24 cellular contexts compared by ENCODE assay signal in genomic region chr7:121913947-121914346, GRCh38. TPM values are rescaled to one million over a fixed set of nuclear protein-coding genes. Genes with fewer than 3 reads are reported as not detected.
DNase-seq lines count a peak whose midpoint lies in the region; ATAC-seq, FAIRE-seq and TF ChIP-seq lines count a peak whose summit lies in the region.
"Had no signal": no experiment of that assay in that cellular context is flagged by ENCODE, and none has a peak within 500 bp of the region (broad histone marks: within the 10 kb centered on the region; RNA-seq: fewer than 3 reads in every experiment).

No MANE protein-coding gene starts in this region.

- no peak overlapping the region for H2BK120ac ChIP-seq in H1 (replicated peaks; ENCODE audit: low read depth, low read length)

- no peak overlapping the region; the same call in 1 of the 2 replicates for H3K18ac ChIP-seq in H1 (ENCODE audit: extremely low read depth, low read length)

- H3K4me1 ChIP-seq in HUES6 (ENCODE audit: control insufficient read depth, insufficient read depth, low read length), result peaks cover 17% of the 10 kb centered on the region
- H3K4me1 ChIP-seq in H1 (replicated peaks in 1 of 4; ENCODE audit: control insufficient read depth in 3 of 4, insufficient read depth in 4 of 4, low read length in 3 of 4), result peaks cover 0 to 9% (median 5%) of the 10 kb centered on the region in 4 experiments; a peak in 3 of 7 replicates

- peak; percentile 54 for ATAC-seq in GM21526 (IDR thresholded peaks at IDR 0.05; ENCODE audit: low FRiP score, unreplicated experiment)
- ATAC-seq in natural killer cell, result no peak
- no peak for ATAC-seq in GM18861 (IDR thresholded peaks at IDR 0.05; ENCODE audit: unreplicated experiment)
- ATAC-seq: CD8-positive, alpha-beta T cell; K562 had no signal

- H2BK15ac ChIP-seq in H1 (ENCODE audit: low read length), result no peak overlapping the region

- H3K14ac ChIP-seq in H1 (ENCODE audit: insufficient read length), result no peak overlapping the region

- H2BK20ac ChIP-seq in H1 (ENCODE audit: low read length), result no peak overlapping the region

- H4K91ac ChIP-seq in H1 (replicated peaks; ENCODE audit: insufficient read length, low read length), result no peak overlapping the region

- H3K23ac ChIP-seq in H1 (ENCODE audit: insufficient read length), result no peak overlapping the region

- no peak for TF ChIP-seq POLR2A in H1 (IDR thresholded peaks at IDR 0.05; ENCODE audit: control extremely low read depth in 1 of 2, low read depth in 2 of 2, low read length in 2 of 2)

- no peak for TF ChIP-seq RAD21 in H1 (IDR thresholded peaks at IDR 0.05 in 1 of 2, conservative IDR thresholded peaks at IDR 0.05 in 1 of 2; ENCODE audit: low read depth in 2 of 2, low read length in 2 of 2)

- no peak overlapping the region for H3K4ac ChIP-seq in H1 (replicated peaks; ENCODE audit: insufficient read length, low read depth, low read length)

- H3K36me3 Mint-ChIP-seq in natural killer cell, result no peaks in the 10 kb centered on the region
- H3K36me3 Mint-ChIP-seq: CD8-positive, alpha-beta T cell had no signal

- H4K8ac ChIP-seq in H1 (ENCODE audit: extremely low read depth, insufficient read depth, low read length), result no peak overlapping the region

- WGBS in H1 (ENCODE audit: extremely low coverage in 1 of 2, insufficient coverage in 1 of 2, insufficient read length in 1 of 2, insufficient replicate concordance in 2 of 2, low coverage in 1 of 2, low lambda C conversion rate in 2 of 2, missing lambda C conversion rate in 1 of 2), 2 experiments, result 86% methylated on average over 3 of the region's 3 CpGs; no CpG with 5 or more reads in 1 of the 2 experiments

- H3K27ac Mint-ChIP-seq in natural killer cell, result no peak overlapping the region
- H3K27ac Mint-ChIP-seq: CD8-positive, alpha-beta T cell had no signal

- peaks cover 4 to 11% of the 10 kb centered on the region in 2 donors for H3K9me3 Mint-ChIP-seq in natural killer cell

- no peak for TF ChIP-seq EP300 in H1 (IDR thresholded peaks at IDR 0.05; ENCODE audit: borderline replicate concordance in 1 of 2, low read depth in 2 of 2, low read length in 2 of 2)

- H3K27me3 ChIP-seq in HUES6 (ENCODE audit: control insufficient read depth, insufficient read depth, low read length) (no peaks in the 10 kb centered on the region), H1 (replicated peaks in 1 of 4; ENCODE audit: control insufficient read depth in 3 of 4, extremely low read depth in 1 of 4, insufficient read depth in 3 of 4, low read length in 3 of 4) (no peaks in the 10 kb centered on the region)

- no peak overlapping the region for H2AFZ ChIP-seq in H1 (ENCODE audit: low read length)

- FAIRE-seq in H1 (lab: Jason Lieb, UNC), result no peak
- FAIRE-seq: D721Med, GM18507, H54, HTR-8/SVneo, K562 had no signal

- CTCF ChIA-PET in H1 (lab: Charles Lee; ENCODE audit: partially characterized antibody), result interaction anchor here (0.7 to 1.3 kb wide), 4 partner anchors 18 to 132 kb away, joined by 3 to 4 read pairs (median 3); no protein-coding TSS in a partner anchor

- no peaks in the 10 kb centered on the region for H4K20me1 ChIP-seq in H1 (replicated peaks in 1 of 2; ENCODE audit: control insufficient read depth in 1 of 2, insufficient read depth in 2 of 2, low read length in 2 of 2)

- no peaks in the 10 kb centered on the region for H3K27me3 Mint-ChIP-seq in natural killer cell (ENCODE audit: low read depth in 2 of 2)

- H4K5ac ChIP-seq in H1 (ENCODE audit: insufficient read length, low read depth, low read length), result peak overlapping the region; percentile 29

- H2BK5ac ChIP-seq in H1 (ENCODE audit: low read depth, low read length), result no peak overlapping the region

- H3K4me2 ChIP-seq in H1 (ENCODE audit: insufficient read depth in 1 of 2, low read depth in 2 of 2, low read length in 2 of 2), result no peak overlapping the region; a peak in 1 of 4 replicates

- no peaks in the 10 kb centered on the region for H3K36me3 ChIP-seq in HUES6 (ENCODE audit: control insufficient read depth, insufficient read depth, low read length)
- no peaks in the 10 kb centered on the region for H3K36me3 ChIP-seq in H1 (ENCODE audit: control insufficient read depth in 2 of 4, insufficient read depth in 4 of 4, low read length in 3 of 4)

- POLR2A ChIA-PET in H1 (lab: Charles Lee; ENCODE audit: partially characterized antibody), result interaction anchor here (0.7 to 3.0 kb wide), 4 partner anchors 11 to 54 kb away, joined by 3 to 19 read pairs (median 4); no protein-coding TSS in a partner anchor

- H3K79me2 ChIP-seq in H1 (ENCODE audit: control insufficient read depth in 1 of 2, insufficient read depth in 2 of 2, low read length in 2 of 2), result peaks cover 0 to 86% of the 10 kb centered on the region in 2 experiments; a peak in 2 of 4 replicates

- intact Hi-C loops in natural killer cell (cut with micrococcal nuclease), result no loop called here

- H3K4me3 ChIP-seq in GM12865 (ENCODE audit: low read depth, low read length), result no peak overlapping the region
- no peak overlapping the region for H3K4me3 ChIP-seq in HUES6 (ENCODE audit: low read depth, low read length)
- H3K4me3 ChIP-seq in H1 (ENCODE audit: extremely low read depth in 1 of 4, insufficient read depth in 2 of 4, low read depth in 3 of 4, low read length in 4 of 4), result no peak overlapping the region
- H3K4me3 ChIP-seq: K562 had no signal

- H3K27ac ChIP-seq in HUES6 (ENCODE audit: low read depth, low read length) (peak overlapping the region; percentile 46), H1 (ENCODE audit: low read depth, low read length) (no peak overlapping the region)
- H3K27ac ChIP-seq: HL-60 had no signal

- no peak overlapping the region for H3K56ac ChIP-seq in H1 (replicated peaks; ENCODE audit: insufficient read length, low read depth, low read length)

- H3K79me1 ChIP-seq in H1 (ENCODE audit: low read depth, low read length), result no peaks in the 10 kb centered on the region

- DNase-seq in GM12865 (ENCODE audit: low read depth), result peak; percentile 3
- no peak for DNase-seq in H1 (ENCODE audit: low read depth in 1 of 2, low spot score in 2 of 2)
- no peak for DNase-seq in UCSD-AML1 (lab: John Stamatoyannopoulos, UW; ENCODE audit: unreplicated experiment)
- no peak for DNase-seq in natural killer cell
- no peak for DNase-seq in cerebellum (ENCODE audit: low spot score)
- DNase-seq: 8988T; CD8-positive, alpha-beta T cell; DMS79 treated with DMSO at 0.1 percent for 48 hours; NCI-H1436; NCI-H2029; NCI-H2171; NCI-H748 treated with DMSO at 0.1 percent for 48 hours had no signal

- H3K23me2 ChIP-seq in H1 (ENCODE audit: low read depth, low read length), result no peaks in the 10 kb centered on the region

- H2BK12ac ChIP-seq in H1 (ENCODE audit: low read depth, low read length), result no peak overlapping the region

- H3K9ac ChIP-seq in HUES6 (ENCODE audit: low read length), result no peak overlapping the region
- H3K9ac ChIP-seq in H1 (replicated peaks in 1 of 4; ENCODE audit: extremely low read depth in 1 of 4, low read depth in 3 of 4, low read length in 3 of 4), result no peak overlapping the region

- TF ChIP-seq CTCF in GM12865 (IDR thresholded peaks at IDR 0.05; ENCODE audit: insufficient read depth, low read depth, low read length, missing control alignments) (no peak), H1 (IDR thresholded peaks at IDR 0.05; ENCODE audit: control extremely low read depth in 1 of 3, insufficient read depth in 1 of 3, low read depth in 1 of 3, low read length in 3 of 3) (no peak), natural killer cell (IDR thresholded peaks at IDR 0.05) (no peak)

- no peaks in the 10 kb centered on the region for H3K9me3 ChIP-seq in HUES6 (ENCODE audit: control insufficient read depth, insufficient read depth, low read depth, low read length)
- H3K9me3 ChIP-seq in H1 (ENCODE audit: insufficient read depth in 2 of 2, low read depth in 1 of 2, low read length in 1 of 2), result no peaks in the 10 kb centered on the region

- no peaks in the 10 kb centered on the region for H3K4me1 Mint-ChIP-seq in natural killer cell

- no peak overlapping the region for H3K4me3 Mint-ChIP-seq in natural killer cell
- H3K4me3 Mint-ChIP-seq: CD8-positive, alpha-beta T cell had no signal

- no peak overlapping the region for H2AK5ac ChIP-seq in H1 (ENCODE audit: low read depth, low read length)

TF ChIP-seq in H1, 55 proteins besides CTCF, POLR2A, EP300 and RAD21:
- TF ChIP-seq MAFK (IDR thresholded peaks at IDR 0.05; ENCODE audit: low read depth, low read length), result no peak

RNA-seq across cellular contexts. Expression of gene PTPRZ1, which starts 41.0 kb away (rescaled TPM):
- 123 and 135 TPM in 2 replicates for total RNA-seq in H1 (2021; fragmentation: NEBNext Ultra II Directional; extraction: Animal tissue kit (Norgen Biotek cat#: 25700))
- polyA plus RNA-seq in H1 (2011; rRNA removed), result 70.1 and 112 TPM in 2 replicates
- polyA plus RNA-seq in H1 (2011; cell fraction: cytosol; rRNA removed), result 122 TPM
- polyA plus RNA-seq in H1 (2011; cell fraction: nucleus; rRNA removed), result 120 TPM
- polyA plus RNA-seq in H1 (2012, experiment 1 of 2), result 103 to 173 TPM (median 139 TPM) in 4 replicates
- 9.4 TPM for polyA plus RNA-seq in H1 (2012, experiment 2 of 2)
- polyA plus RNA-seq in H1 (2013, experiment 1 of 2), result 145 TPM
- 124 TPM for polyA plus RNA-seq in H1 (2013, experiment 2 of 2)
- polyA minus RNA-seq in H1 (2011; rRNA and poly(A)+ RNA removed), result 258 and 416 TPM in 2 replicates
- 110 TPM for polyA minus RNA-seq in H1 (2011; cell fraction: cytosol; rRNA and poly(A)+ RNA removed)
- 571 TPM for polyA minus RNA-seq in H1 (2011; cell fraction: nucleus; rRNA and poly(A)+ RNA removed)
- total RNA-seq in natural killer cell (not detected), cerebellum (180 TPM)
- total RNA-seq: CD8-positive, alpha-beta T cell; G401; NCI-H460 had no signal
- polyA plus RNA-seq: BJ had no signal

Comparison
In these comparisons a context has a peak if more than half of its experiments do, and no peak if none do; other contexts are left out.
1. RNA of gene PTPRZ1, which starts 41.0 kb away (total RNA-seq): 180 TPM in cerebellum (single experiment) and 123 to 135 TPM in H1; not detected in natural killer cell; every median in the first group is over 100 times any median in the second.